In genomic region chr15:89806565-89807550, GRCh38 we compare ENCODE assay signal across 1 cellular context.
TF ChIP-seq lines count a peak whose summit lies in the region.

No MANE protein-coding gene starts in this region.

TF ChIP-seq in HepG2, 621 proteins besides CTCF, POLR2A, EP300 and RAD21 (continued from another document and continues in another):
- TF ChIP-seq ZNF800 (CRISPR knock-in tag; IDR thresholded peaks at IDR 0.05) = peak; percentile 59; the same call in 1 of the 2 replicates
- peak; percentile 15 for TF ChIP-seq DBP (CRISPR knock-in tag; IDR thresholded peaks at IDR 0.05; ENCODE audit: not compliant biosample characterization)
- no peak for TF ChIP-seq KLF13 (CRISPR knock-in tag; IDR thresholded peaks at IDR 0.05)
- TF ChIP-seq ONECUT2 (CRISPR knock-in tag; IDR thresholded peaks at IDR 0.05) = peak; percentile 76
- 0 out of 2 replicates have a peak, but pooled peaks have one; percentile 51 for TF ChIP-seq ZNF572 (CRISPR knock-in tag; IDR thresholded peaks at IDR 0.05)
- no peak for TF ChIP-seq RFX3 (CRISPR knock-in tag; IDR thresholded peaks at IDR 0.05)
- peak; percentile 98 for TF ChIP-seq ZNF687 (CRISPR knock-in tag; IDR thresholded peaks at IDR 0.05)
- TF ChIP-seq ZFP37 (CRISPR knock-in tag; IDR thresholded peaks at IDR 0.05; ENCODE audit: borderline replicate concordance) = peak; percentile 54; the same call in 1 of the 2 replicates
- peak; percentile 99 for TF ChIP-seq HNF1B (CRISPR knock-in tag; IDR thresholded peaks at IDR 0.05)
- TF ChIP-seq RXRA (CRISPR knock-in tag; IDR thresholded peaks at IDR 0.05) = peak; percentile 82
- no peak for TF ChIP-seq RFXANK (CRISPR knock-in tag; IDR thresholded peaks at IDR 0.05)
- no peak; the same call in none of the 2 replicates for TF ChIP-seq POGZ (CRISPR knock-in tag; IDR thresholded peaks at IDR 0.05)
- peak; percentile 86 for TF ChIP-seq KDM2A (CRISPR knock-in tag; IDR thresholded peaks at IDR 0.05; ENCODE audit: borderline replicate concordance, low read depth)
- TF ChIP-seq RNF219 (CRISPR knock-in tag; IDR thresholded peaks at IDR 0.05) = no peak
- TF ChIP-seq ZNF281 (CRISPR knock-in tag; IDR thresholded peaks at IDR 0.05; ENCODE audit: borderline replicate concordance) = peak; percentile 65; the same call in 1 of the 2 replicates
- peak; percentile 94 for TF ChIP-seq UBTF (CRISPR knock-in tag; IDR thresholded peaks at IDR 0.05)
- no peak for TF ChIP-seq ZNF598 (CRISPR knock-in tag; IDR thresholded peaks at IDR 0.05; ENCODE audit: borderline replicate concordance)
- peak; percentile 83 for TF ChIP-seq ZBTB10 (CRISPR knock-in tag; IDR thresholded peaks at IDR 0.05; ENCODE audit: borderline replicate concordance)
- TF ChIP-seq MTA1 (CRISPR knock-in tag; IDR thresholded peaks at IDR 0.05; ENCODE audit: borderline replicate concordance) = peak; percentile 93
- TF ChIP-seq ERF (CRISPR knock-in tag; IDR thresholded peaks at IDR 0.05) = peak; percentile 87; the same call in 1 of the 2 replicates
- peak; percentile 82 for TF ChIP-seq ZNF574 (CRISPR knock-in tag; IDR thresholded peaks at IDR 0.05)
- no peak for TF ChIP-seq TEAD2 (CRISPR knock-in tag; IDR thresholded peaks at IDR 0.05)
- peak; percentile 46; the same call in 1 of the 2 replicates for TF ChIP-seq ZNF460 (CRISPR knock-in tag; IDR thresholded peaks at IDR 0.05; ENCODE audit: borderline replicate concordance)
- TF ChIP-seq ZNF382 (CRISPR knock-in tag; IDR thresholded peaks at IDR 0.05; ENCODE audit: borderline replicate concordance) = no peak
- TF ChIP-seq PAX8 (CRISPR knock-in tag; IDR thresholded peaks at IDR 0.05; ENCODE audit: borderline replicate concordance) = no peak
- TF ChIP-seq ZNF138 (CRISPR knock-in tag; IDR thresholded peaks at IDR 0.05; ENCODE audit: low read depth) = no peak
- TF ChIP-seq ZSCAN9 (CRISPR knock-in tag; IDR thresholded peaks at IDR 0.05; ENCODE audit: borderline replicate concordance) = peak; percentile 64; the same call in 1 of the 2 replicates
